Comparison of ENCODE assay signal across 8 cellular contexts in genomic region chr20:49277786-49278035, GRCh38. TPM values are rescaled to one million over a fixed set of nuclear protein-coding genes. Genes with fewer than 3 reads are reported as not detected.
DNase-seq lines count a peak whose midpoint lies in the region; ATAC-seq, FAIRE-seq and TF ChIP-seq lines count a peak whose summit lies in the region.

No MANE protein-coding gene starts in this region.

- H3K4me2 ChIP-seq in A549: peak overlapping the region; percentile 83

- POLR2A ChIA-PET in A549 (lab: Yijun Ruan, JAX): interaction anchor here (0.6 to 2.0 kb wide), 17 partner anchors 10 to 234 kb away, joined by 3 to 26 read pairs (median 3); partner anchors contain the start of gene DDX27

- peaks cover 54% of the 10 kb centered on the region for H3K36me3 Mint-ChIP-seq in HFFc6 (ENCODE audit: low read depth)

- TF ChIP-seq EP300 in A549 (IDR thresholded peaks at IDR 0.05): no peak

- ATAC-seq in A549 (no peak), mucosa of descending colon (no peak), HG03521 (IDR thresholded peaks at IDR 0.05; ENCODE audit: unreplicated experiment) (no peak)

- TF ChIP-seq CTCF in A549 (IDR thresholded peaks at IDR 0.05) (no peak), HFFc6 (IDR thresholded peaks at IDR 0.05) (no peak), breast epithelium (IDR thresholded peaks at IDR 0.05) (no peak), mucosa of descending colon (IDR thresholded peaks at IDR 0.05) (no peak)

- H3K27ac Mint-ChIP-seq in HFFc6: peak overlapping the region; percentile 99

- H3K4me1 ChIP-seq in A549 (peaks cover 28% of the 10 kb centered on the region), breast epithelium (peaks cover 14 to 16% of the 10 kb centered on the region in 2 donors), mucosa of descending colon (ENCODE audit: low read depth) (peaks cover 28% of the 10 kb centered on the region)

- H3K36me3 ChIP-seq in breast epithelium (peaks cover 11% of the 10 kb centered on the region), mucosa of descending colon (ENCODE audit: low read depth) (peaks cover 32% of the 10 kb centered on the region)

- CTCF ChIA-PET in A549 (lab: Yijun Ruan, JAX): interaction anchor here (0.5 kb wide), 1 partner anchor 33 kb away, joined by 5 read pairs; no protein-coding TSS in a partner anchor

- no peak for FAIRE-seq in A549 (lab: Jason Lieb, UNC)

- H3K4me3 ChIP-seq in A549 (peak overlapping the region; percentile 92), breast epithelium (peak overlapping the region; percentile 89 to 98 (median 97)), mucosa of descending colon (peak overlapping the region; percentile 82)

- H3K4me1 Mint-ChIP-seq in HFFc6 (ENCODE audit: low read depth): peaks cover 52% of the 10 kb centered on the region

- peak overlapping the region; percentile 100 for H3K4me3 Mint-ChIP-seq in HFFc6

- intact Hi-C loops in breast epithelium (cut with DNase I; ENCODE audit: low total_unique reads): no loop called here
- intact Hi-C loops in mucosa of descending colon (cut with DNase I, micrococcal nuclease): no loop called here

- no peaks in the 10 kb centered on the region for H3K9me3 ChIP-seq in A549
- peaks cover 13 to 31% of the 10 kb centered on the region in 2 donors for H3K9me3 ChIP-seq in breast epithelium
- H3K9me3 ChIP-seq in mucosa of descending colon: peaks cover 31% of the 10 kb centered on the region

- H3K27ac ChIP-seq in A549: peak overlapping the region; percentile 98
- H3K27ac ChIP-seq in breast epithelium: peak overlapping the region; percentile 96 to 98

- no peak for TF ChIP-seq RAD21 in A549 (conservative IDR thresholded peaks at IDR 0.05 in 1 of 2, IDR thresholded peaks at IDR 0.05 in 1 of 2)

- peaks cover 46% of the 10 kb centered on the region for H3K9me3 Mint-ChIP-seq in HFFc6

- TF ChIP-seq POLR2A in A549 (IDR thresholded peaks at IDR 0.05; ENCODE audit: low read length) (no peak; the same call in 1 of the 2 replicates), breast epithelium (IDR thresholded peaks at IDR 0.05) (peak; percentile 86)

- peaks cover 40% of the 10 kb centered on the region for H3K27me3 Mint-ChIP-seq in HFFc6 (ENCODE audit: insufficient read depth)

- no peak for DNase-seq in A549 (ENCODE audit: low read depth in 1 of 2, low spot score in 1 of 2)
- no peak for DNase-seq in HFFc6
- DNase-seq in breast epithelium (ENCODE audit: low spot score in 2 of 2): no peak
- DNase-seq in mucosa of descending colon: no peak
- DNase-seq in NAMALWA (ENCODE audit: low spot score): no peak
- no peak for DNase-seq in inferior parietal cortex (ENCODE audit: extremely low spot score)
- no peak for DNase-seq in activated CD4-positive, alpha-beta T cell treated with anti-CD3 and anti-CD28 coated beads, Interleukin-2, amount 50 U/mL, for 48 hours

- 0% methylated on average over 19 of the region's 22 CpGs for WGBS in A549 (ENCODE audit: missing lambda C conversion rate)

- H3K27me3 ChIP-seq in breast epithelium: no peaks in the 10 kb centered on the region

TF ChIP-seq in A549, 52 proteins besides CTCF, POLR2A, EP300 and RAD21:
- no peak for TF ChIP-seq SMC3 (IDR thresholded peaks at IDR 0.05)
- TF ChIP-seq USF2 (IDR thresholded peaks at IDR 0.05): no peak
- TF ChIP-seq HES2 (IDR thresholded peaks at IDR 0.05): no peak
- no peak for TF ChIP-seq PHF8 (IDR thresholded peaks at IDR 0.05; ENCODE audit: borderline replicate concordance, low read depth)
- TF ChIP-seq NR3C1 (IDR thresholded peaks at IDR 0.05): no peak
- TF ChIP-seq HOXA7 (CRISPR knock-in tag; IDR thresholded peaks at IDR 0.05): no peak
- TF ChIP-seq ATOH8 (CRISPR knock-in tag; IDR thresholded peaks at IDR 0.05; ENCODE audit: low read depth): no peak
- no peak for TF ChIP-seq JUNB (IDR thresholded peaks at IDR 0.05)
- TF ChIP-seq ZC3H11A (IDR thresholded peaks at IDR 0.05): no peak
- TF ChIP-seq CEBPB (IDR thresholded peaks at IDR 0.05): no peak
- no peak for TF ChIP-seq KDM1A (IDR thresholded peaks at IDR 0.05; ENCODE audit: low read depth)

RNA-seq across cellular contexts. Expression of gene ZNFX1, which starts 0.1 kb away (rescaled TPM):
- polyA plus RNA-seq in A549 (2011; rRNA removed) (6.0 and 14.2 TPM in 2 replicates), A549 (2017; fragmentation: RNase III; extraction: RNeasy Plus Mini Kit Qiagen cat#74134 plus additional on column Dnase treatment) (11.5 to 13.7 TPM (median 11.9 TPM) in 3 replicates)
- polyA plus RNA-seq in A549 (2012; cell fraction: cytosol; rRNA removed): 3.0 and 3.9 TPM in 2 replicates
- polyA plus RNA-seq in A549 (2012; cell fraction: nucleus; rRNA removed): 4.9 and 8.0 TPM in 2 replicates
- 26.9 and 27.7 TPM in 2 replicates for polyA minus RNA-seq in A549 (2011; rRNA and poly(A)+ RNA removed)
- 10 to 100 TPM; 36.1 to 41.0 (median 38.7) TPM for total RNA-seq in HFFc6 (2021; fragmentation: NEBNext Ultra II Directional; extraction: Animal tissue kit (Norgen Biotek cat#: 25700))
- total RNA-seq in breast epithelium (10 to 100 TPM; 36.3 to 42.1 (median 36.7) TPM), mucosa of descending colon (10 to 100 TPM; 33.6 to 36.4 (median 35.5) TPM)

RNA-seq across cellular contexts. Expression of gene DDX27, which starts 58.5 kb away (rescaled TPM):
- polyA plus RNA-seq in A549 (2011; rRNA removed) (60.2 and 69.3 TPM in 2 replicates), A549 (2017; fragmentation: RNase III; extraction: RNeasy Plus Mini Kit Qiagen cat#74134 plus additional on column Dnase treatment) (69.3 to 74.2 TPM (median 71.0 TPM) in 3 replicates)
- 77.8 and 85.9 TPM in 2 replicates for polyA plus RNA-seq in A549 (2012; cell fraction: cytosol; rRNA removed)
- polyA plus RNA-seq in A549 (2012; cell fraction: nucleus; rRNA removed): 118 and 136 TPM in 2 replicates
- 53.4 and 64.8 TPM in 2 replicates for polyA minus RNA-seq in A549 (2011; rRNA and poly(A)+ RNA removed)
- 10 to 100 TPM; 26.8 to 32.2 (median 30.5) TPM for total RNA-seq in HFFc6 (2021; fragmentation: NEBNext Ultra II Directional; extraction: Animal tissue kit (Norgen Biotek cat#: 25700))
- total RNA-seq in breast epithelium (10 to 100 TPM; 28.5 to 35.1 (median 34.8) TPM), mucosa of descending colon (10 to 100 TPM; 27.1 to 32.8 (median 32.5) TPM)
